2 cellular contexts compared by ENCODE assay signal in the genomic region with DNA sequence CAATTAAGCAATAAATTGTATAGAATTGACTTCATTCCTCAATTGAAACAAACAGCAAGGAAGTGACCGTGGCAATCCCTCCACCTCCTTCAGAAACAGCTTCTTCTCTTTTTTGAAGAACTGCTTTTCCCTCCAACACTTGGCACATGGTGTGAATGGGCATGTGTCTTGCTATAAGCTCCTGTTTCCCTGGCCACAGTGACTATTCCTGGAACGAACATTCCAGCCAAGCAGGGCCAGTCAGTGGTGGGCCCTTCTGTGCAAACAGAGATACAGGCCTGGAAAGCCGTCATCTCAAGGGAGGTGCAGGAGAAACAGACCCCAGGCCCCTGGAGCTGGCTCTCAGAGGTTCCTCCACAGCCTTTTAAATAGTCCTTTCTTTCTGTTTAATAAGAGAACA.
TF ChIP-seq lines count a peak whose summit lies in the region.

No MANE protein-coding gene starts in this region.

TF ChIP-seq in HepG2, 621 proteins besides CTCF, POLR2A, EP300 and RAD21:
- no peak for TF ChIP-seq NR3C1 (CRISPR knock-in tag; IDR thresholded peaks at IDR 0.05)
- peak; percentile 61 for TF ChIP-seq RBM22 (optimal IDR thresholded peaks at IDR 0.05; ENCODE audit: low read length)

TF ChIP-seq in endothelial cell of umbilical vein, 7 proteins besides CTCF, POLR2A, EP300 and RAD21:
- TF ChIP-seq MYC (IDR thresholded peaks at IDR 0.05; ENCODE audit: low read depth, low read length) (no peak), EZH2 (IDR thresholded peaks at IDR 0.05; ENCODE audit: borderline replicate concordance, low read depth, low read length, severe bottlenecking) (no peak), JUN (IDR thresholded peaks at IDR 0.05; ENCODE audit: borderline replicate concordance, insufficient read depth, insufficient read length, low read depth) (no peak), GATA2 (IDR thresholded peaks at IDR 0.05; ENCODE audit: insufficient read depth, insufficient read length, low read depth, low read length) (no peak), POLR2AphosphoS5 (IDR thresholded peaks at IDR 0.05; ENCODE audit: insufficient read depth, low read depth, low read length) (no peak), FOS (IDR thresholded peaks at IDR 0.05; ENCODE audit: borderline replicate concordance, insufficient read depth, low read length) (no peak), MAX (IDR thresholded peaks at IDR 0.05; ENCODE audit: insufficient read depth, insufficient read length) (no peak)
TF ChIP-seq in endothelial cell of umbilical vein: peak in this region for 0.
